8 cellular contexts compared by ENCODE assay signal in the genomic region with DNA sequence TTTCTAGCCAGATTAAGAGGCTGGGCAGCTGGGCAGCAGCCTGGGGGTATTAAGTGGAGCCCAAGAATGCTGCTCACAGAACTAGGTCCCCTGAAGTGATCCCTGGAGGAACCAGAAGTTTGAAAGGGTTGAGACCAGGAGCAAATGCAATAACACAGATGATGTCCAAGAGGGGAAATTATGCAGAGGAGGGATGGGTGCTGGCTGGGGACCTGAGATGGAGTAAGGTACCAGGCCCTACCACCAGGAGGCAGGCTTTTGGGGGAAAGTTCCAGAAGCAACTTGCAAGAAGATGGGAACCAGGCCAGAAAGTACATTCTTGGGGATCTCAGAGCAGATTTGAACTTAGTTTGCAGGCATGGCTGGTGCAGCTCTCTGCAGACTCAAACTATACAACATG.
DNase-seq lines count a peak whose midpoint lies in the region; ATAC-seq and TF ChIP-seq lines count a peak whose summit lies in the region.

No MANE protein-coding gene starts in this region.

- TF ChIP-seq EP300 in Ishikawa (IDR thresholded peaks at IDR 0.05; ENCODE audit: borderline replicate concordance), result no peak

- peak; percentile 54 for TF ChIP-seq CTCF in AG09309 (IDR thresholded peaks at IDR 0.05; ENCODE audit: control insufficient read depth, insufficient read depth, low read depth, low read length, missing control alignments)

- peak; percentile 16 for DNase-seq in AG09309 (ENCODE audit: low read depth)
- peak; percentile 58 for DNase-seq in activated CD8-positive, alpha-beta memory T cell treated with anti-CD3 and anti-CD28 coated beads, Interleukin-2, amount 50 U/mL, for 4 hours
- peak; percentile 37 for DNase-seq in fibroblast of the conjunctiva (ENCODE audit: low read depth)
- peak; percentile 50 to 52 for DNase-seq in stimulated activated CD4-positive, alpha-beta T cell treated with anti-CD3 and anti-CD28 coated beads, Interleukin-2, amount 100 ng/mL, for 48 hours
- no peak for DNase-seq in NCI-H1417 treated with DMSO at 0.1 percent for 48 hours (lab: John Stamatoyannopoulos, UW)
- DNase-seq in DMS153 (lab: John Stamatoyannopoulos, UW), result no peak

- no peak overlapping the region for H3K4me3 ChIP-seq in AG09309 (ENCODE audit: control insufficient read depth, low read depth, low read length)

- peak; percentile 48 for TF ChIP-seq RAD21 in Ishikawa (IDR thresholded peaks at IDR 0.05; ENCODE audit: low read depth)

- ATAC-seq in HG03135 (IDR thresholded peaks at IDR 0.05; ENCODE audit: unreplicated experiment), result no peak

TF ChIP-seq in Ishikawa, 13 proteins besides CTCF, POLR2A, EP300 and RAD21:
- TF ChIP-seq YY1 (IDR thresholded peaks at IDR 0.05; ENCODE audit: low read depth) (no peak), EGR1 (IDR thresholded peaks at IDR 0.05) (no peak), TCF12 (IDR thresholded peaks at IDR 0.05; ENCODE audit: low read depth) (no peak), NFIC (IDR thresholded peaks at IDR 0.05) (no peak), TAF1 (IDR thresholded peaks at IDR 0.05; ENCODE audit: low read depth) (no peak), ZBTB7A (IDR thresholded peaks at IDR 0.05; ENCODE audit: low read depth) (no peak), FOXM1 (IDR thresholded peaks at IDR 0.05; ENCODE audit: borderline replicate concordance, low read depth) (no peak)
- TF ChIP-seq, protein P1, sequence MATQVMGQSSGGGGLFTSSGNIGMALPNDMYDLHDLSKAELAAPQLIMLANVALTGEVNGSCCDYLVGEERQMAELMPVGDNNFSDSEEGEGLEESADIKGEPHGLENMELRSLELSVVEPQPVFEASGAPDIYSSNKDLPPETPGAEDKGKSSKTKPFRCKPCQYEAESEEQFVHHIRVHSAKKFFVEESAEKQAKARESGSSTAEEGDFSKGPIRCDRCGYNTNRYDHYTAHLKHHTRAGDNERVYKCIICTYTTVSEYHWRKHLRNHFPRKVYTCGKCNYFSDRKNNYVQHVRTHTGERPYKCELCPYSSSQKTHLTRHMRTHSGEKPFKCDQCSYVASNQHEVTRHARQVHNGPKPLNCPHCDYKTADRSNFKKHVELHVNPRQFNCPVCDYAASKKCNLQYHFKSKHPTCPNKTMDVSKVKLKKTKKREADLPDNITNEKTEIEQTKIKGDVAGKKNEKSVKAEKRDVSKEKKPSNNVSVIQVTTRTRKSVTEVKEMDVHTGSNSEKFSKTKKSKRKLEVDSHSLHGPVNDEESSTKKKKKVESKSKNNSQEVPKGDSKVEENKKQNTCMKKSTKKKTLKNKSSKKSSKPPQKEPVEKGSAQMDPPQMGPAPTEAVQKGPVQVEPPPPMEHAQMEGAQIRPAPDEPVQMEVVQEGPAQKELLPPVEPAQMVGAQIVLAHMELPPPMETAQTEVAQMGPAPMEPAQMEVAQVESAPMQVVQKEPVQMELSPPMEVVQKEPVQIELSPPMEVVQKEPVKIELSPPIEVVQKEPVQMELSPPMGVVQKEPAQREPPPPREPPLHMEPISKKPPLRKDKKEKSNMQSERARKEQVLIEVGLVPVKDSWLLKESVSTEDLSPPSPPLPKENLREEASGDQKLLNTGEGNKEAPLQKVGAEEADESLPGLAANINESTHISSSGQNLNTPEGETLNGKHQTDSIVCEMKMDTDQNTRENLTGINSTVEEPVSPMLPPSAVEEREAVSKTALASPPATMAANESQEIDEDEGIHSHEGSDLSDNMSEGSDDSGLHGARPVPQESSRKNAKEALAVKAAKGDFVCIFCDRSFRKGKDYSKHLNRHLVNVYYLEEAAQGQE (IDR thresholded peaks at IDR 0.05; ENCODE audit: low read depth), result no peak
- TF ChIP-seq, protein P2, sequence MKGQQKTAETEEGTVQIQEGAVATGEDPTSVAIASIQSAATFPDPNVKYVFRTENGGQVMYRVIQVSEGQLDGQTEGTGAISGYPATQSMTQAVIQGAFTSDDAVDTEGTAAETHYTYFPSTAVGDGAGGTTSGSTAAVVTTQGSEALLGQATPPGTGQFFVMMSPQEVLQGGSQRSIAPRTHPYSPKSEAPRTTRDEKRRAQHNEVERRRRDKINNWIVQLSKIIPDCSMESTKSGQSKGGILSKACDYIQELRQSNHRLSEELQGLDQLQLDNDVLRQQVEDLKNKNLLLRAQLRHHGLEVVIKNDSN (IDR thresholded peaks at IDR 0.05), result no peak

Comparison
In these comparisons a context has a peak if more than half of its experiments do, and no peak if none do; other contexts are left out.
1. DNase-seq: peak in AG09309 (single experiment), activated CD8-positive, alpha-beta memory T cell treated with anti-CD3 and anti-CD28 coated beads, Interleukin-2, amount 50 U/mL, for 4 hours (single experiment), fibroblast of the conjunctiva (single experiment) and stimulated activated CD4-positive, alpha-beta T cell treated with anti-CD3 and anti-CD28 coated beads, Interleukin-2, amount 100 ng/mL, for 48 hours (2 of 2); none in NCI-H1417 treated with DMSO at 0.1 percent for 48 hours (single experiment) and DMS153 (single experiment).